1 cellular context compared by ENCODE assay signal in the genomic region with DNA sequence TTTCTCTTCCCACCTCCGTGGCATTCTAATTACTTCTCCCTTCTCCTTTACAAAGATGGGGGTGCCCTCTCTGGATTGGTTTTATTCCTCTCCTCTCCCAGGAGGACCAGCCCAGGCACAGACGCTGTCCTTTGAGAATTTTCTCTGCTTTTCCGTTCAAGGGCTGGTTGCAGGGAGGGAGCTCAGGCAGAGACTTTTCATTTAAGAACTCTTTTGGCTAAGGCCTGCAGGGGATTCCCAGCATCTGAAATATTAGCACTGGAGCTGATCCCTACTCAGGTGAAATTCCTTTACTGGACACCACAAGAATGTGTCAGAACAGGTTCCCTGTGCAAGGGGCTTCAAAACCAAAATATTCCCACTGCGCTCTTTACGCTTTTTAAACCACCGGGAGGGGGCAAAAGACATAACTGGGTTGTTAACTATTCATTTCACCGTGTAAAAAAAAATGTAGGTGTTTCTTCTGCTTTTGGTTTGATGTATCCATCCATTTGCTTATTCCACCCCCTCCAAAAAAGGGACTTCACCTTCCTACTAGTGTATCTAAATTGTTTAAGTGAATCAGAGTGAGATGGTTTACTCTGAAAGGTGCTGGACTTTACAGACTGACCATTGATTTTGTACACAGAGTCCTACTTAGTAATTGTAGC.
TF ChIP-seq lines count a peak whose summit lies in the region.

No MANE protein-coding gene starts in this region.

TF ChIP-seq in HepG2, 621 proteins besides CTCF, POLR2A, EP300 and RAD21 (continued from another document):
- TF ChIP-seq, protein P1, sequence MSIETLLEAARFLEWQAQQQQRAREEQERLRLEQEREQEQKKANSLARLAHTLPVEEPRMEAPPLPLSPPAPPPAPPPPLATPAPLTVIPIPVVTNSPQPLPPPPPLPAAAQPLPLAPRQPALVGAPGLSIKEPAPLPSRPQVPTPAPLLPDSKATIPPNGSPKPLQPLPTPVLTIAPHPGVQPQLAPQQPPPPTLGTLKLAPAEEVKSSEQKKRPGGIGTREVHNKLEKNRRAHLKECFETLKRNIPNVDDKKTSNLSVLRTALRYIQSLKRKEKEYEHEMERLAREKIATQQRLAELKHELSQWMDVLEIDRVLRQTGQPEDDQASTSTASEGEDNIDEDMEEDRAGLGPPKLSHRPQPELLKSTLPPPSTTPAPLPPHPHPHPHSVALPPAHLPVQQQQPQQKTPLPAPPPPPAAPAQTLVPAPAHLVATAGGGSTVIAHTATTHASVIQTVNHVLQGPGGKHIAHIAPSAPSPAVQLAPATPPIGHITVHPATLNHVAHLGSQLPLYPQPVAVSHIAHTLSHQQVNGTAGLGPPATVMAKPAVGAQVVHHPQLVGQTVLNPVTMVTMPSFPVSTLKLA (IDR thresholded peaks at IDR 0.05): no peak
- 0 out of 2 replicates have a peak, but pooled peaks have one; percentile 16 for TF ChIP-seq ARID2 (CRISPR knock-in tag; IDR thresholded peaks at IDR 0.05; ENCODE audit: borderline replicate concordance)
- TF ChIP-seq ZSCAN25 (CRISPR knock-in tag; IDR thresholded peaks at IDR 0.05): 0 out of 2 replicates have a peak, but pooled peaks have one; percentile 25
- no peak; the same call in 1 of the 2 replicates for TF ChIP-seq CREM (IDR thresholded peaks at IDR 0.05)
- no peak for TF ChIP-seq CREM (CRISPR knock-in tag; IDR thresholded peaks at IDR 0.05)
- TF ChIP-seq, protein P2, sequence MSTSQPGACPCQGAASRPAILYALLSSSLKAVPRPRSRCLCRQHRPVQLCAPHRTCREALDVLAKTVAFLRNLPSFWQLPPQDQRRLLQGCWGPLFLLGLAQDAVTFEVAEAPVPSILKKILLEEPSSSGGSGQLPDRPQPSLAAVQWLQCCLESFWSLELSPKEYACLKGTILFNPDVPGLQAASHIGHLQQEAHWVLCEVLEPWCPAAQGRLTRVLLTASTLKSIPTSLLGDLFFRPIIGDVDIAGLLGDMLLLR (CRISPR knock-in tag; IDR thresholded peaks at IDR 0.05): 0 out of 2 replicates have a peak, but pooled peaks have one; percentile 42
- 0 out of 2 replicates have a peak, but pooled peaks have one; percentile 22 for TF ChIP-seq ZNF501 (CRISPR knock-in tag; IDR thresholded peaks at IDR 0.05)
- TF ChIP-seq MAF1 (CRISPR knock-in tag; IDR thresholded peaks at IDR 0.05; ENCODE audit: borderline replicate concordance): no peak
- TF ChIP-seq ZNF205 (CRISPR knock-in tag; IDR thresholded peaks at IDR 0.05): no peak
- no peak for TF ChIP-seq ZSCAN31 (CRISPR knock-in tag; IDR thresholded peaks at IDR 0.05; ENCODE audit: low read depth)
- peak; percentile 39; the same call in 1 of the 2 replicates for TF ChIP-seq POLR2G (IDR thresholded peaks at IDR 0.05; ENCODE audit: low read depth, low read length)
- 0 out of 2 replicates have a peak, but pooled peaks have one; percentile 17 for TF ChIP-seq MIXL1 (CRISPR knock-in tag; IDR thresholded peaks at IDR 0.05)
- 0 out of 2 replicates have a peak, but pooled peaks have one; percentile 0 for TF ChIP-seq RBFOX2 (IDR thresholded peaks at IDR 0.05; ENCODE audit: low read depth, low read length)
- TF ChIP-seq, protein P3, sequence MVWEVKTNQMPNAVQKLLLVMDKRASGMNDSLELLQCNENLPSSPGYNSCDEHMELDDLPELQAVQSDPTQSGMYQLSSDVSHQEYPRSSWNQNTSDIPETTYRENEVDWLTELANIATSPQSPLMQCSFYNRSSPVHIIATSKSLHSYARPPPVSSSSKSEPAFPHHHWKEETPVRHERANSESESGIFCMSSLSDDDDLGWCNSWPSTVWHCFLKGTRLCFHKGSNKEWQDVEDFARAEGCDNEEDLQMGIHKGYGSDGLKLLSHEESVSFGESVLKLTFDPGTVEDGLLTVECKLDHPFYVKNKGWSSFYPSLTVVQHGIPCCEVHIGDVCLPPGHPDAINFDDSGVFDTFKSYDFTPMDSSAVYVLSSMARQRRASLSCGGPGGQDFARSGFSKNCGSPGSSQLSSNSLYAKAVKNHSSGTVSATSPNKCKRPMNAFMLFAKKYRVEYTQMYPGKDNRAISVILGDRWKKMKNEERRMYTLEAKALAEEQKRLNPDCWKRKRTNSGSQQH (CRISPR knock-in tag; IDR thresholded peaks at IDR 0.05; ENCODE audit: low read depth): no peak
- peak; percentile 43 for TF ChIP-seq XRCC5 (optimal IDR thresholded peaks at IDR 0.05; ENCODE audit: low read length)
- TF ChIP-seq BRCA1 (CRISPR knock-in tag; IDR thresholded peaks at IDR 0.05): no peak
- TF ChIP-seq, protein P4, sequence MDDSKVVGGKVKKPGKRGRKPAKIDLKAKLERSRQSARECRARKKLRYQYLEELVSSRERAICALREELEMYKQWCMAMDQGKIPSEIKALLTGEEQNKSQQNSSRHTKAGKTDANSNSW (CRISPR knock-in tag; IDR thresholded peaks at IDR 0.05; ENCODE audit: borderline replicate concordance): no peak
- no peak for TF ChIP-seq ZNF451 (CRISPR knock-in tag; IDR thresholded peaks at IDR 0.05)
- TF ChIP-seq, protein P5, sequence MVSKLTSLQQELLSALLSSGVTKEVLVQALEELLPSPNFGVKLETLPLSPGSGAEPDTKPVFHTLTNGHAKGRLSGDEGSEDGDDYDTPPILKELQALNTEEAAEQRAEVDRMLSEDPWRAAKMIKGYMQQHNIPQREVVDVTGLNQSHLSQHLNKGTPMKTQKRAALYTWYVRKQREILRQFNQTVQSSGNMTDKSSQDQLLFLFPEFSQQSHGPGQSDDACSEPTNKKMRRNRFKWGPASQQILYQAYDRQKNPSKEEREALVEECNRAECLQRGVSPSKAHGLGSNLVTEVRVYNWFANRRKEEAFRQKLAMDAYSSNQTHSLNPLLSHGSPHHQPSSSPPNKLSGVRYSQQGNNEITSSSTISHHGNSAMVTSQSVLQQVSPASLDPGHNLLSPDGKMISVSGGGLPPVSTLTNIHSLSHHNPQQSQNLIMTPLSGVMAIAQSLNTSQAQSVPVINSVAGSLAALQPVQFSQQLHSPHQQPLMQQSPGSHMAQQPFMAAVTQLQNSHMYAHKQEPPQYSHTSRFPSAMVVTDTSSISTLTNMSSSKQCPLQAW (CRISPR knock-in tag; IDR thresholded peaks at IDR 0.05): no peak; the same call in 1 of the 2 replicates
- TF ChIP-seq, protein P6, sequence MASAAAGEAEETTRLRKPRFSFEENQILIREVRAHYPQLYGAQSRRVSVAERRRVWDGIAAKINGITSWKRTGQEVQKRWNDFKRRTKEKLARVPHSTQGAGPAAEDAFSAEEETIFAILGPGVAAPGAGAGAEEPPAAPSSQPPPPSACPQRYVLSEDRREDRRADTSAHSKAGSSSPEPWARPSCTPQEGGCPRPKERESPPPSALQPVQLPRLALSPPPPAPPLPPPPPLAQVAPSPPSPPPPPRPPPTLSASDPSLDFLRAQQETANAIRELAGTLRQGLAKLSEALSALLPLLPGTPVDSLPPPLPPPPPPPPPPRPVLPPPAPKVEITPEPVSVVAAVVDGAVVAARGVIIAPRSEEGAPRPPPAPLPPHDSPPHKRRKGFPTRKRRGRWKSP (CRISPR knock-in tag; IDR thresholded peaks at IDR 0.05): peak; percentile 68; the same call in 1 of the 2 replicates
- TF ChIP-seq, protein P7, sequence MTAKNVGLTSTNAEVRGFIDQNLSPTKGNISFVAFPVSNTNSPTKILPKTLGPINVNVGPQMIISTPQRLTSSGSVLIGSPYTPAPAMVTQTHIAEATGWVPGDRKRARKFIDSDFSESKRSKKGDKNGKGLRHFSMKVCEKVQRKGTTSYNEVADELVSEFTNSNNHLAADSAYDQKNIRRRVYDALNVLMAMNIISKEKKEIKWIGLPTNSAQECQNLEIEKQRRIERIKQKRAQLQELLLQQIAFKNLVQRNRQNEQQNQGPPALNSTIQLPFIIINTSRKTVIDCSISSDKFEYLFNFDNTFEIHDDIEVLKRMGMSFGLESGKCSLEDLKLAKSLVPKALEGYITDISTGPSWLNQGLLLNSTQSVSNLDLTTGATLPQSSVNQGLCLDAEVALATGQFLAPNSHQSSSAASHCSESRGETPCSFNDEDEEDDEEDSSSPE (CRISPR knock-in tag; IDR thresholded peaks at IDR 0.05): no peak
- TF ChIP-seq ATF1 (CRISPR knock-in tag; IDR thresholded peaks at IDR 0.05): 0 out of 2 replicates have a peak, but pooled peaks have one; percentile 22
- peak; percentile 13; the same call in 1 of the 2 replicates for TF ChIP-seq RCOR2 (CRISPR knock-in tag; IDR thresholded peaks at IDR 0.05)
- no peak for TF ChIP-seq ZNF552 (CRISPR knock-in tag; IDR thresholded peaks at IDR 0.05; ENCODE audit: borderline replicate concordance)
- 0 out of 2 replicates have a peak, but pooled peaks have one; percentile 7 for TF ChIP-seq ZNF350 (CRISPR knock-in tag; IDR thresholded peaks at IDR 0.05; ENCODE audit: borderline replicate concordance, low read depth)
- TF ChIP-seq ARNTL (CRISPR knock-in tag; IDR thresholded peaks at IDR 0.05): 0 out of 2 replicates have a peak, but pooled peaks have one; percentile 6
- TF ChIP-seq, protein P8, sequence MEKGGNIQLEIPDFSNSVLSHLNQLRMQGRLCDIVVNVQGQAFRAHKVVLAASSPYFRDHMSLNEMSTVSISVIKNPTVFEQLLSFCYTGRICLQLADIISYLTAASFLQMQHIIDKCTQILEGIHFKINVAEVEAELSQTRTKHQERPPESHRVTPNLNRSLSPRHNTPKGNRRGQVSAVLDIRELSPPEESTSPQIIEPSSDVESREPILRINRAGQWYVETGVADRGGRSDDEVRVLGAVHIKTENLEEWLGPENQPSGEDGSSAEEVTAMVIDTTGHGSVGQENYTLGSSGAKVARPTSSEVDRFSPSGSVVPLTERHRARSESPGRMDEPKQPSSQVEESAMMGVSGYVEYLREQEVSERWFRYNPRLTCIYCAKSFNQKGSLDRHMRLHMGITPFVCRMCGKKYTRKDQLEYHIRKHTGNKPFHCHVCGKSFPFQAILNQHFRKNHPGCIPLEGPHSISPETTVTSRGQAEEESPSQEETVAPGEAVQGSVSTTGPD (CRISPR knock-in tag; IDR thresholded peaks at IDR 0.05): peak; percentile 47; the same call in 1 of the 2 replicates
- TF ChIP-seq ZNF652 (CRISPR knock-in tag; IDR thresholded peaks at IDR 0.05; ENCODE audit: borderline replicate concordance, low read depth): peak; percentile 34; the same call in 1 of the 2 replicates
- no peak for TF ChIP-seq TP53 (CRISPR knock-in tag; conservative IDR thresholded peaks at IDR 0.05)
- no peak for TF ChIP-seq MED13 (CRISPR knock-in tag; IDR thresholded peaks at IDR 0.05)
- TF ChIP-seq ZNF34 (CRISPR knock-in tag; IDR thresholded peaks at IDR 0.05; ENCODE audit: borderline replicate concordance): 0 out of 2 replicates have a peak, but pooled peaks have one; percentile 4
- TF ChIP-seq ZNF335 (CRISPR knock-in tag; IDR thresholded peaks at IDR 0.05): no peak
